11 cellular contexts compared by ENCODE assay signal in genomic region chr6:52534966-52535390, GRCh38. TPM values are rescaled to one million over a fixed set of nuclear protein-coding genes. Genes with fewer than 3 reads are reported as not detected.
DNase-seq lines count a peak whose midpoint lies in the region; ATAC-seq and TF ChIP-seq lines count a peak whose summit lies in the region.
"Had no signal": no experiment of that assay in that cellular context is flagged by ENCODE, and none has a peak within 500 bp of the region (broad histone marks: within the 10 kb centered on the region; RNA-seq: fewer than 3 reads in every experiment).

No MANE protein-coding gene starts in this region.

- no peaks in the 10 kb centered on the region for H4K20me1 ChIP-seq in neural progenitor cell (ENCODE audit: low read depth)

- H3K4me3 Mint-ChIP-seq in T-helper 17 cell, result peak overlapping the region; percentile 59
- no peak overlapping the region for H3K4me3 Mint-ChIP-seq in neural progenitor cell
- H3K4me3 Mint-ChIP-seq in mesothelial cell of epicardium, result no peak overlapping the region
- H3K4me3 Mint-ChIP-seq: naive B cell had no signal

- H3K9me3 ChIP-seq in T-helper 17 cell (ENCODE audit: control insufficient read depth, low read length, poor library complexity, severe bottlenecking) (no peaks in the 10 kb centered on the region), neural progenitor cell (ENCODE audit: low read depth) (no peaks in the 10 kb centered on the region)

- H3K79me2 ChIP-seq in neural progenitor cell (ENCODE audit: low read depth), result no peaks in the 10 kb centered on the region

- H3K9ac ChIP-seq in neural progenitor cell, result no peak overlapping the region

- peaks cover 5% of the 10 kb centered on the region for H3K36me3 Mint-ChIP-seq in T-helper 17 cell (ENCODE audit: low read depth)
- peaks cover 5% of the 10 kb centered on the region for H3K36me3 Mint-ChIP-seq in neural progenitor cell
- H3K36me3 Mint-ChIP-seq in mesothelial cell of epicardium, result peaks cover 8% of the 10 kb centered on the region
- H3K36me3 Mint-ChIP-seq: naive B cell had no signal

- ATAC-seq in GM18907 (IDR thresholded peaks at IDR 0.05; ENCODE audit: unreplicated experiment) (peak; percentile 30), HG02610 (IDR thresholded peaks at IDR 0.05; ENCODE audit: unreplicated experiment) (peak; percentile 48), T-helper 17 cell (peak; percentile 44), GM18861 (IDR thresholded peaks at IDR 0.05; ENCODE audit: unreplicated experiment) (no peak)
- ATAC-seq: K562 had no signal

- H3F3A ChIP-seq in neural progenitor cell (ENCODE audit: low read depth), result no peaks in the 10 kb centered on the region

- peaks cover 10% of the 10 kb centered on the region for H3K4me1 ChIP-seq in neural progenitor cell

- H3K4me1 Mint-ChIP-seq in T-helper 17 cell (peaks cover 34% of the 10 kb centered on the region), neural progenitor cell (peaks cover 17% of the 10 kb centered on the region), mesothelial cell of epicardium (peaks cover 15% of the 10 kb centered on the region)

- H3K27ac Mint-ChIP-seq in T-helper 17 cell (peak overlapping the region; percentile 47), neural progenitor cell (peak overlapping the region; percentile 30), mesothelial cell of epicardium (no peak overlapping the region)

- no peak overlapping the region for H3K4me3 ChIP-seq in neural progenitor cell
- H3K4me3 ChIP-seq: K562 had no signal

- H3K27me3 ChIP-seq in neural progenitor cell, result no peaks in the 10 kb centered on the region

- H2AFZ ChIP-seq in neural progenitor cell (replicated peaks), result no peak overlapping the region

- H3K27ac ChIP-seq in neural progenitor cell, result no peak overlapping the region

- no peak overlapping the region for H3K4me2 ChIP-seq in neural progenitor cell

- no peaks in the 10 kb centered on the region for H3K27me3 Mint-ChIP-seq in T-helper 17 cell
- peaks cover 4% of the 10 kb centered on the region for H3K27me3 Mint-ChIP-seq in neural progenitor cell (ENCODE audit: insufficient read depth, low read depth)
- H3K27me3 Mint-ChIP-seq in mesothelial cell of epicardium (ENCODE audit: low read depth), result no peaks in the 10 kb centered on the region
- H3K27me3 Mint-ChIP-seq: naive B cell had no signal

- DNase-seq in T-helper 17 cell (no peak), neural progenitor cell (ENCODE audit: low spot score) (no peak), mesothelial cell of epicardium (ENCODE audit: low spot score in 2 of 2, unreplicated experiment in 2 of 2) (no peak), NK-92 (lab: John Stamatoyannopoulos, UW; ENCODE audit: unreplicated experiment) (no peak)
- DNase-seq: DMS79 treated with DMSO at 0.1 percent for 48 hours; naive B cell; NK-92 treated with Interleukin-12 subunit alpha and Interleukin-12 subunit beta, amount 100 ng/mL, for 24 hours had no signal

- TF ChIP-seq CTCF in neural progenitor cell (IDR thresholded peaks at IDR 0.05) (no peak), mesothelial cell of epicardium (IDR thresholded peaks at IDR 0.05; ENCODE audit: unreplicated experiment) (no peak)

- H3K9me3 Mint-ChIP-seq in neural progenitor cell (no peaks in the 10 kb centered on the region), mesothelial cell of epicardium (no peaks in the 10 kb centered on the region)
- H3K9me3 Mint-ChIP-seq: naive B cell had no signal

- no peaks in the 10 kb centered on the region for H3K36me3 ChIP-seq in neural progenitor cell

RNA-seq across cellular contexts. Expression of gene TRAM2, which starts 41.9 kb away (rescaled TPM):
- total RNA-seq in T-helper 17 cell (1 to 10 TPM; 8.6 to 8.9 TPM), neural progenitor cell (ENCODE audit: low replicate concordance) (12.3 and 15.5 TPM in 2 replicates), mesothelial cell of epicardium (21.7 to 22.1 TPM (median 21.8 TPM) in 3 replicates)
